24 cellular contexts compared by ENCODE assay signal in genomic region chr1:190138266-190138665, GRCh38.
"Had no signal": no experiment of that assay in that cellular context is flagged by ENCODE, and none has a peak within 500 bp of the region (broad histone marks: within the 10 kb centered on the region; RNA-seq: fewer than 3 reads in every experiment).

No MANE protein-coding gene starts in this region.

- H3K27ac ChIP-seq: lower lobe of right lung, parathyroid adenoma, right lobe of liver, suprapubic skin, transverse colon, upper lobe of right lung, uterus had no signal

- H3K4me3 Mint-ChIP-seq: effector memory CD8-positive, alpha-beta T cell; immature natural killer cell; memory B cell; natural killer cell treated with Interleukin-12 subunit alpha and Interleukin-12 subunit beta and Interleukin-15 and Interleukin-18, amount 100 ng/mL, for 72 hours; neural crest cell; stimulated activated naive B cell treated with anti-CD40 and anti-IgM and Interleukin-4, amounts not matched to agents 10 μg/mL and 1 μg/mL and 100 μg/mL, for 72 hours; stimulated activated naive CD8-positive, alpha-beta T cell treated with anti-CD3 and anti-CD28 coated beads, Interleukin-15, amount 100 ng/mL, for 72 hours had no signal

- ATAC-seq: effector memory CD8-positive, alpha-beta T cell; left ventricle myocardium superior; lower lobe of right lung; natural killer cell treated with Interleukin-12 subunit alpha and Interleukin-12 subunit beta and Interleukin-15 and Interleukin-18, amount 100 ng/mL, for 72 hours; right lobe of liver; stimulated activated naive B cell treated with anti-CD40 and anti-IgM and Interleukin-4, amounts not matched to agents 10 μg/mL and 1 μg/mL and 100 μg/mL, for 72 hours; stimulated activated naive CD8-positive, alpha-beta T cell treated with anti-CD3 and anti-CD28 coated beads, Interleukin-15, amount 100 ng/mL, for 72 hours; upper lobe of right lung had no signal

- H2AFZ ChIP-seq: parathyroid adenoma had no signal

- H3K79me2 ChIP-seq: parathyroid adenoma had no signal

- H3K27me3 ChIP-seq: right lobe of liver, suprapubic skin, transverse colon, upper lobe of right lung, uterus had no signal

- H3K36me3 ChIP-seq: lower lobe of right lung, right lobe of liver, suprapubic skin, transverse colon, upper lobe of right lung, uterus had no signal

- FAIRE-seq: endometrium, frontal cortex, keratinocyte, small intestine had no signal

- DNase-seq: cortex of kidney; effector memory CD8-positive, alpha-beta T cell; hypothalamus; immature natural killer cell; left ventricle myocardium superior; lower lobe of right lung; right lobe of liver; small intestine; stimulated activated CD4-positive, alpha-beta T cell treated with anti-CD3 and anti-CD28 coated beads, Interleukin-15, amount 100 ng/mL, for 24 hours; stimulated activated CD4-positive, alpha-beta T cell treated with anti-CD3 and anti-CD28 coated beads, Interleukin-2, amount 100 ng/mL, for 48 hours; stimulated activated naive B cell treated with anti-CD40 and anti-IgM and Interleukin-4, amounts not matched to agents 10 μg/mL and 1 μg/mL and 100 μg/mL, for 72 hours; stimulated activated naive CD8-positive, alpha-beta T cell treated with anti-CD3 and anti-CD28 coated beads, Interleukin-15, amount 100 ng/mL, for 72 hours; transverse colon; upper lobe of right lung; uterus had no signal

- H3K4me1 Mint-ChIP-seq: immature natural killer cell; memory B cell; stimulated activated naive B cell treated with anti-CD40 and anti-IgM and Interleukin-4, amounts not matched to agents 10 μg/mL and 1 μg/mL and 100 μg/mL, for 72 hours; stimulated activated naive CD8-positive, alpha-beta T cell treated with anti-CD3 and anti-CD28 coated beads, Interleukin-15, amount 100 ng/mL, for 72 hours had no signal

- H3K27ac Mint-ChIP-seq: effector memory CD8-positive, alpha-beta T cell; immature natural killer cell; memory B cell; natural killer cell treated with Interleukin-12 subunit alpha and Interleukin-12 subunit beta and Interleukin-15 and Interleukin-18, amount 100 ng/mL, for 72 hours; progenitor cell of endocrine pancreas; stimulated activated naive B cell treated with anti-CD40 and anti-IgM and Interleukin-4, amounts not matched to agents 10 μg/mL and 1 μg/mL and 100 μg/mL, for 72 hours; stimulated activated naive CD8-positive, alpha-beta T cell treated with anti-CD3 and anti-CD28 coated beads, Interleukin-15, amount 100 ng/mL, for 72 hours had no signal

- H3K4me1 ChIP-seq: lower lobe of right lung, parathyroid adenoma, right lobe of liver, suprapubic skin, transverse colon, upper lobe of right lung, uterus had no signal

- H3K9me3 ChIP-seq: lower lobe of right lung, right lobe of liver, suprapubic skin, transverse colon, upper lobe of right lung, uterus had no signal

- H3K4me3 ChIP-seq: lower lobe of right lung, right lobe of liver, suprapubic skin, transverse colon, upper lobe of right lung, uterus had no signal

- H3K27me3 Mint-ChIP-seq: effector memory CD8-positive, alpha-beta T cell; memory B cell; natural killer cell treated with Interleukin-12 subunit alpha and Interleukin-12 subunit beta and Interleukin-15 and Interleukin-18, amount 100 ng/mL, for 72 hours; progenitor cell of endocrine pancreas; stimulated activated naive B cell treated with anti-CD40 and anti-IgM and Interleukin-4, amounts not matched to agents 10 μg/mL and 1 μg/mL and 100 μg/mL, for 72 hours; stimulated activated naive CD8-positive, alpha-beta T cell treated with anti-CD3 and anti-CD28 coated beads, Interleukin-15, amount 100 ng/mL, for 72 hours had no signal

- H3K36me3 Mint-ChIP-seq: memory B cell; stimulated activated naive B cell treated with anti-CD40 and anti-IgM and Interleukin-4, amounts not matched to agents 10 μg/mL and 1 μg/mL and 100 μg/mL, for 72 hours had no signal

- H3K9ac ChIP-seq: parathyroid adenoma had no signal
